ENCODE assay signal across 21 cellular contexts in the genomic region with DNA sequence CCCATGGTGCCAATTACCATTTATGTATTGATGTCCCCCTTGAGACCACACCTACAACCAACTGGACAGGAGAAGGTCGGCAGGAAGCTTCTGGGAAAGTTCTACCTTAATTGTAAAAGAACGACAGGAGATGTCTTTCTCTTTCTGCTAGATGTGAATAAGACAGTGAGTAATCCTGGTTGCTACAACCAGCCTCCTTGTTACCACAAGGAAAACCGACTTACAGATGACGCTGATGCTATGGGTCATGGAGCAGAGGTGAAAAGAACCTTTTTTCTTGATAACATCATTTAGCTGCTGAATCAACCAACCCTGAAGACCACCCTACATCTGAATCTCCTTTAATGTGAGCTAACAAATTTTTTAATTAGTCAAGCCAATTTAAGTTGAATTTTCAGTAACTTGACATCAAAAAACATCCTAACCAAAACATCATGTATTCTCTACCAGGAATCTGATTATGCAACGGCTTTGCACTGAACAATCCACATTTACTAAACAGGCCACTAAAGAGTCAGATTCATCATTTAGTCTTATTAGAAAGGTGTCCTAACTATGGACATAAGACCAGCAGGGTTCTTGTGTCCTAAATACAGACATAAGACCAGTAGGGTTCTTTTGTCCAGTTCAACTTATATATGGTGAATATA. TPM values are rescaled to one million over a fixed set of nuclear protein-coding genes. Genes with fewer than 3 reads are reported as not detected.
DNase-seq lines count a peak whose midpoint lies in the region; ATAC-seq and TF ChIP-seq lines count a peak whose summit lies in the region.
"Had no signal": no experiment of that assay in that cellular context is flagged by ENCODE, and none has a peak within 500 bp of the region (broad histone marks: within the 10 kb centered on the region; RNA-seq: fewer than 3 reads in every experiment).

No MANE protein-coding gene starts in this region.

- H3F3A ChIP-seq in PC-3 (ENCODE audit: low read length, unreplicated experiment) = no peaks in the 10 kb centered on the region

- no peak overlapping the region for H2AFZ ChIP-seq in PC-3 (ENCODE audit: low read length)
- H2AFZ ChIP-seq: hepatocyte had no signal

- TF ChIP-seq CTCF in PC-3 (conservative IDR thresholded peaks at IDR 0.05; ENCODE audit: low read depth, low read length) = no peak
- TF ChIP-seq CTCF in choroid plexus epithelial cell (conservative IDR thresholded peaks at IDR 0.05; ENCODE audit: low read depth, low read length) = no peak

- no peaks in the 10 kb centered on the region for H3K9me2 ChIP-seq in PC-3 (replicated peaks; ENCODE audit: low read length)

- no peaks in the 10 kb centered on the region for H3K79me2 ChIP-seq in PC-3 (ENCODE audit: low read length)
- H3K79me2 ChIP-seq: hepatocyte had no signal

- H3K27ac ChIP-seq in PC-3 (ENCODE audit: low read length) = peak overlapping the region; percentile 60
- H3K27ac ChIP-seq: hepatocyte, Peyer's patch, upper lobe of right lung had no signal

- no peak overlapping the region for H3K4me2 ChIP-seq in PC-3 (ENCODE audit: low read length)
- H3K4me2 ChIP-seq: A549, hepatocyte had no signal

- POLR2A ChIA-PET in PC-3 (lab: Charles Lee; ENCODE audit: unreplicated experiment) = no interaction called here

- no peaks in the 10 kb centered on the region for H3K27me3 ChIP-seq in PC-3 (ENCODE audit: low read length)
- H3K27me3 ChIP-seq: hepatocyte, Peyer's patch, upper lobe of right lung had no signal

- H4K20me1 ChIP-seq in PC-3 (ENCODE audit: low read length) = no peaks in the 10 kb centered on the region

- H3K9me3 ChIP-seq in PC-3 (ENCODE audit: low read length) = no peaks in the 10 kb centered on the region
- H3K9me3 ChIP-seq: A549, Peyer's patch, upper lobe of right lung had no signal

- no peak for ATAC-seq in PC-3
- ATAC-seq in HG03565 (IDR thresholded peaks at IDR 0.05; ENCODE audit: unreplicated experiment) = no peak
- no peak for ATAC-seq in Right ventricle myocardium superior (ENCODE audit: poor library complexity)
- ATAC-seq: activated CD4-positive, CD25-positive, alpha-beta regulatory T cell treated with anti-CD3 and anti-CD28 coated beads, Interleukin-2, amount 50 U/mL, for 24 hours; activated T-cell treated with anti-CD3 and anti-CD28 coated beads, Interleukin-2, amount 50 U/mL, for 72 hours; naive thymus-derived CD8-positive, alpha-beta T cell; upper lobe of right lung had no signal

- no peaks in the 10 kb centered on the region for H3K36me3 ChIP-seq in PC-3 (ENCODE audit: low read depth, low read length)
- H3K36me3 ChIP-seq: Peyer's patch, upper lobe of right lung had no signal

- CTCF ChIA-PET in PC-3 (lab: Charles Lee) = no interaction called here

- intact Hi-C loops in PC-3 (cut with micrococcal nuclease) (no loop called here), Right ventricle myocardium superior (cut with DNase I) (no loop called here)

- BruUV-seq in PC-3 (replicated peaks; lab: Mats Ljungman, UMichigan) = no TSS peak

- no peak overlapping the region for H3K9ac ChIP-seq in PC-3 (ENCODE audit: low read length)

- DNase-seq in AG20443 (ENCODE audit: low spot score) (peak; percentile 18), PC-3 (peak; percentile 22), choroid plexus epithelial cell (ENCODE audit: low read depth) (peak; percentile 74), kidney glomerular epithelial cell (lab: John Stamatoyannopoulos, UW) (peak; percentile 44), amygdala (lab: John Stamatoyannopoulos, UW) (no peak), Right ventricle myocardium superior (no peak)
- no peak for DNase-seq in activated naive CD4-positive, alpha-beta T cell treated with Interleukin-2 at 50 U/mL for 16 hours
- DNase-seq: activated T-cell treated with anti-CD3 and anti-CD28 coated beads, Interleukin-2, amount 50 U/mL, for 72 hours; central memory CD4-positive, alpha-beta T cell; islet precursor cell; KG1; mesendoderm; naive thymus-derived CD8-positive, alpha-beta T cell; NCI-H2029; Peyer's patch; stimulated activated CD4-positive, alpha-beta T cell treated with anti-CD3 and anti-CD28 coated beads, Interleukin-2, amount 100 ng/mL, for 24 hours; upper lobe of right lung had no signal

- H3K4me3 ChIP-seq in PC-3 (ENCODE audit: low read length) (no peak overlapping the region), choroid plexus epithelial cell (ENCODE audit: low read depth, low read length) (no peak overlapping the region)
- H3K4me3 ChIP-seq: A549, hepatocyte, Peyer's patch, upper lobe of right lung had no signal

- H3K4me1 ChIP-seq in PC-3 (ENCODE audit: insufficient read depth, low read length) = peaks cover 12% of the 10 kb centered on the region
- H3K4me1 ChIP-seq: Peyer's patch, upper lobe of right lung had no signal

RNA-seq across cellular contexts. Expression of a gene that starts 23.0 kb away (rescaled TPM):
- 114 and 163 TPM in 2 replicates for total RNA-seq in PC-3 (2014; rRNA removed)
- total RNA-seq in Right ventricle myocardium superior = 18.4 TPM

Comparison
In these comparisons a context has a peak if more than half of its experiments do, and no peak if none do; other contexts are left out.
1. DNase-seq: peak in AG20443 (single experiment), PC-3 (single experiment), choroid plexus epithelial cell (single experiment) and kidney glomerular epithelial cell (single experiment); none in amygdala (0 of 56), activated naive CD4-positive, alpha-beta T cell treated with Interleukin-2 at 50 U/mL for 16 hours (single experiment) and Right ventricle myocardium superior (single experiment).